Comparison of ENCODE assay signal across 8 cellular contexts in genomic region chr12:47302111-47302597, GRCh38.
A peak's percentile ranks its signal among the peaks of the same experiment; 100 is the strongest.
DNase-seq lines count a peak whose midpoint lies in the region; ATAC-seq and TF ChIP-seq lines count a peak whose summit lies in the region.
"Had no signal": no experiment of that assay in that cellular context is flagged by ENCODE, and none has a peak within 500 bp of the region (broad histone marks: within the 10 kb centered on the region; RNA-seq: fewer than 3 reads in every experiment).

No MANE protein-coding gene starts in this region.

- H3K9me3 Mint-ChIP-seq in naive B cell, result peaks cover 6 to 26% (median 16%) of the 10 kb centered on the region in 7 donors

- H3K9me1 ChIP-seq in IMR-90 (ENCODE audit: insufficient read depth, low read length), result peaks cover 7% of the 10 kb centered on the region

- no TSS peak for BruUV-seq in IMR-90 (replicated peaks; lab: Mats Ljungman, UMichigan)

- H2AK9ac ChIP-seq in IMR-90 (replicated peaks; ENCODE audit: low read depth, low read length, poor library complexity), result no peak overlapping the region

- POLR2A ChIA-PET in IMR-90 (lab: Charles Lee; ENCODE audit: unreplicated experiment), result no interaction called here

- peak overlapping the region; percentile 28; the same call in 1 of the 2 replicates for H3K56ac ChIP-seq in IMR-90 (ENCODE audit: extremely low read depth, insufficient read depth, low read length)

- peak overlapping the region; percentile 92 for H2BK5ac ChIP-seq in IMR-90 (ENCODE audit: low read depth, low read length, poor library complexity, severe bottlenecking)

- H3K36me3 Mint-ChIP-seq in naive B cell, result peaks cover 21 to 25% of the 10 kb centered on the region in 2 donors

- H3K18ac ChIP-seq in IMR-90 (ENCODE audit: low read depth, low read length), result peak overlapping the region; percentile 93; the same call in 1 of the 2 replicates

- no peaks in the 10 kb centered on the region for H4K20me1 ChIP-seq in IMR-90 (ENCODE audit: insufficient read depth, low read length)

- ATAC-seq in GM18861 (IDR thresholded peaks at IDR 0.05; ENCODE audit: unreplicated experiment), result peak; percentile 93
- ATAC-seq in GM21619 (IDR thresholded peaks at IDR 0.05; ENCODE audit: unreplicated experiment), result peak; percentile 83
- no peak for ATAC-seq in IMR-90 (ENCODE audit: low read depth)
- peak in 1 of 2 donors; percentile 37 for ATAC-seq in naive B cell (ENCODE audit: low read depth in 2 of 2)
- ATAC-seq in upper lobe of right lung, result no peak

- H3K9me3 ChIP-seq in IMR-90 (ENCODE audit: control insufficient read depth, insufficient read depth, low read length) (no peaks in the 10 kb centered on the region), upper lobe of right lung (no peaks in the 10 kb centered on the region), Peyer's patch (peaks cover 0 to 3% (median 0%) of the 10 kb centered on the region in 4 donors)
- H3K9me3 ChIP-seq: ovary had no signal

- TF ChIP-seq CTCF in IMR-90 (conservative IDR thresholded peaks at IDR 0.05; ENCODE audit: low read depth, low read length) (no peak), upper lobe of right lung (IDR thresholded peaks at IDR 0.05) (no peak), Peyer's patch (IDR thresholded peaks at IDR 0.05) (no peak)

- in situ Hi-C loops in IMR-90 (cut with MboI; ENCODE audit: low sequenced_read_pairs), result no loop called here

- peak overlapping the region; percentile 84 for H4K91ac ChIP-seq in IMR-90 (ENCODE audit: insufficient read depth, low read depth, low read length)

- H3K4me2 ChIP-seq in IMR-90 (ENCODE audit: low read depth, low read length), result no peak overlapping the region

- no peak overlapping the region for H3K9ac ChIP-seq in IMR-90 (ENCODE audit: low read depth, low read length)

- peak overlapping the region; percentile 2 to 71; a peak in 1 of 4 replicates for H4K8ac ChIP-seq in IMR-90 (ENCODE audit: low read depth in 2 of 2, low read length in 2 of 2)

- peak overlapping the region in 4 of 6 donors; percentile 39 to 92 (median 78) for H3K27ac Mint-ChIP-seq in naive B cell

- H2AK5ac ChIP-seq in IMR-90 (ENCODE audit: low read depth, low read length), result peak overlapping the region; percentile 82

- CTCF ChIA-PET in IMR-90 (lab: Yijun Ruan, JAX), result interaction anchor here (0.7 to 2.1 kb wide), 3 partner anchors 23 to 270 kb away, joined by 3 to 7 read pairs (median 3); no protein-coding TSS in a partner anchor

- H2AFZ ChIP-seq in IMR-90 (replicated peaks; ENCODE audit: low read length, poor library complexity), result peak overlapping the region; percentile 82

- H2BK20ac ChIP-seq in IMR-90 (ENCODE audit: low read depth, low read length), result peak overlapping the region; percentile 75

- peak overlapping the region; percentile 68 for H3K4ac ChIP-seq in IMR-90 (ENCODE audit: low read depth, low read length)

- H3K4me3 Mint-ChIP-seq in naive B cell, result no peak overlapping the region

- no CpG with 5 or more reads among the region's 6 CpGs for WGBS in IMR-90 (ENCODE audit: extremely low coverage in 2 of 2, insufficient read length in 1 of 2), 2 experiments

- H3K27me3 Mint-ChIP-seq in naive B cell, result no peaks in the 10 kb centered on the region

- peak overlapping the region; percentile 93; the same call in 2 of the 3 replicates for H2BK15ac ChIP-seq in IMR-90 (ENCODE audit: low read depth, low read length)

- peak overlapping the region; percentile 80 for H3K23ac ChIP-seq in IMR-90 (ENCODE audit: low read depth, low read length)

- peak overlapping the region; percentile 74 for H3K14ac ChIP-seq in IMR-90 (replicated peaks; ENCODE audit: low read depth, low read length)

- no peaks in the 10 kb centered on the region for H3K79me1 ChIP-seq in IMR-90 (ENCODE audit: low read depth in 1 of 2, low read length in 2 of 2)

- DNase-seq in IMR-90, result no peak
- no peak for DNase-seq in naive B cell
- DNase-seq in upper lobe of right lung, result no peak
- no peak for DNase-seq in Peyer's patch
- no peak for DNase-seq in NCI-H1930 (lab: John Stamatoyannopoulos, UW)
- DNase-seq: ovary had no signal

- TF ChIP-seq POLR2A in IMR-90 (IDR thresholded peaks at IDR 0.05; ENCODE audit: low read depth, low read length), result no peak
- no peak for TF ChIP-seq POLR2A in Peyer's patch (IDR thresholded peaks at IDR 0.05)

- dilution Hi-C loops in IMR-90 (cut with HindIII; ENCODE audit: low sequenced_read_pairs, unreplicated experiment), result no loop called here

- TF ChIP-seq RAD21 in IMR-90 (IDR thresholded peaks at IDR 0.05; ENCODE audit: low read length), result no peak

- peaks cover 29 to 59% (median 43%) of the 10 kb centered on the region in 3 donors for H3K4me1 Mint-ChIP-seq in naive B cell

- intact Hi-C loops in IMR-90 (cut with micrococcal nuclease), result loop anchor here (5.0 to 10.0 kb wide), 2 partner anchors 205 to 383 kb away; no protein-coding TSS in a partner anchor
- intact Hi-C loops in upper lobe of right lung (cut with DNase I), result no loop called here

- H3K27ac ChIP-seq in IMR-90 (ENCODE audit: insufficient read depth, low read length) (no peak overlapping the region), upper lobe of right lung (no peak overlapping the region), Peyer's patch (peak overlapping the region in 1 of 4 donors; percentile 14)
- H3K27ac ChIP-seq: ovary had no signal

- H3K4me1 ChIP-seq in IMR-90 (ENCODE audit: control insufficient read depth, insufficient read depth, low read length) (peaks cover 7% of the 10 kb centered on the region), upper lobe of right lung (no peaks in the 10 kb centered on the region), Peyer's patch (no peaks in the 10 kb centered on the region)

- H3K36me3 ChIP-seq in IMR-90 (ENCODE audit: control insufficient read depth, insufficient read depth, low read length) (no peaks in the 10 kb centered on the region), upper lobe of right lung (no peaks in the 10 kb centered on the region), Peyer's patch (no peaks in the 10 kb centered on the region)
- H3K36me3 ChIP-seq: ovary had no signal

- peak overlapping the region; percentile 12; the same call in 1 of the 2 replicates for H4K5ac ChIP-seq in IMR-90 (ENCODE audit: low read depth, low read length)

- H2BK120ac ChIP-seq in IMR-90 (ENCODE audit: low read depth, low read length), result peak overlapping the region; percentile 94

- H3K4me3 ChIP-seq in IMR-90 (ENCODE audit: insufficient read depth, low read depth, low read length), result no peak overlapping the region
- H3K4me3 ChIP-seq in upper lobe of right lung, result no peak overlapping the region
- H3K4me3 ChIP-seq in Peyer's patch, result no peak overlapping the region
- H3K4me3 ChIP-seq: ovary had no signal

- no peaks in the 10 kb centered on the region for H3K27me3 ChIP-seq in IMR-90 (ENCODE audit: control insufficient read depth, insufficient read depth, low read length)
- H3K27me3 ChIP-seq in upper lobe of right lung, result no peaks in the 10 kb centered on the region
- no peaks in the 10 kb centered on the region for H3K27me3 ChIP-seq in Peyer's patch
- H3K27me3 ChIP-seq: ovary had no signal

TF ChIP-seq in IMR-90, 13 proteins besides CTCF, POLR2A, EP300 and RAD21:
- no peak for TF ChIP-seq MAZ (IDR thresholded peaks at IDR 0.05; ENCODE audit: borderline replicate concordance, low read depth, low read length)
- TF ChIP-seq MAFK (IDR thresholded peaks at IDR 0.05; ENCODE audit: low read depth, low read length), result no peak
- no peak for TF ChIP-seq MXI1 (IDR thresholded peaks at IDR 0.05; ENCODE audit: borderline replicate concordance, low read depth, low read length)
- no peak for TF ChIP-seq NFE2L2 (IDR thresholded peaks at IDR 0.05; ENCODE audit: low read depth, low read length)
- no peak for TF ChIP-seq CEBPB (IDR thresholded peaks at IDR 0.05; ENCODE audit: low read depth, low read length)
- no peak for TF ChIP-seq SMC3 (IDR thresholded peaks at IDR 0.05; ENCODE audit: low read depth, low read length)
- TF ChIP-seq BHLHE40 (IDR thresholded peaks at IDR 0.05; ENCODE audit: low read depth, low read length), result no peak
- TF ChIP-seq FOS (IDR thresholded peaks at IDR 0.05; ENCODE audit: low read depth, low read length), result no peak
- TF ChIP-seq RFX5 (IDR thresholded peaks at IDR 0.05; ENCODE audit: low read depth, low read length), result no peak
- TF ChIP-seq, protein P1, sequence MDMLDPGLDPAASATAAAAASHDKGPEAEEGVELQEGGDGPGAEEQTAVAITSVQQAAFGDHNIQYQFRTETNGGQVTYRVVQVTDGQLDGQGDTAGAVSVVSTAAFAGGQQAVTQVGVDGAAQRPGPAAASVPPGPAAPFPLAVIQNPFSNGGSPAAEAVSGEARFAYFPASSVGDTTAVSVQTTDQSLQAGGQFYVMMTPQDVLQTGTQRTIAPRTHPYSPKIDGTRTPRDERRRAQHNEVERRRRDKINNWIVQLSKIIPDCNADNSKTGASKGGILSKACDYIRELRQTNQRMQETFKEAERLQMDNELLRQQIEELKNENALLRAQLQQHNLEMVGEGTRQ (IDR thresholded peaks at IDR 0.05; ENCODE audit: low read depth, low read length), result no peak
- TF ChIP-seq RCOR1 (IDR thresholded peaks at IDR 0.05; ENCODE audit: insufficient replicate concordance, low read length), result no peak
- TF ChIP-seq CHD1 (IDR thresholded peaks at IDR 0.05; ENCODE audit: low read depth, low read length), result no peak
- TF ChIP-seq ELK1 (IDR thresholded peaks at IDR 0.05; ENCODE audit: borderline replicate concordance, low read depth, low read length), result no peak

Comparison
In these comparisons a context has a peak if more than half of its experiments do, and no peak if none do; other contexts are left out.
1. ATAC-seq: peak in GM18861 (single experiment) and GM21619 (single experiment); none in IMR-90 (single experiment) and upper lobe of right lung (single experiment).